Comparison of ENCODE assay signal across 8 cellular contexts in the genomic region with DNA sequence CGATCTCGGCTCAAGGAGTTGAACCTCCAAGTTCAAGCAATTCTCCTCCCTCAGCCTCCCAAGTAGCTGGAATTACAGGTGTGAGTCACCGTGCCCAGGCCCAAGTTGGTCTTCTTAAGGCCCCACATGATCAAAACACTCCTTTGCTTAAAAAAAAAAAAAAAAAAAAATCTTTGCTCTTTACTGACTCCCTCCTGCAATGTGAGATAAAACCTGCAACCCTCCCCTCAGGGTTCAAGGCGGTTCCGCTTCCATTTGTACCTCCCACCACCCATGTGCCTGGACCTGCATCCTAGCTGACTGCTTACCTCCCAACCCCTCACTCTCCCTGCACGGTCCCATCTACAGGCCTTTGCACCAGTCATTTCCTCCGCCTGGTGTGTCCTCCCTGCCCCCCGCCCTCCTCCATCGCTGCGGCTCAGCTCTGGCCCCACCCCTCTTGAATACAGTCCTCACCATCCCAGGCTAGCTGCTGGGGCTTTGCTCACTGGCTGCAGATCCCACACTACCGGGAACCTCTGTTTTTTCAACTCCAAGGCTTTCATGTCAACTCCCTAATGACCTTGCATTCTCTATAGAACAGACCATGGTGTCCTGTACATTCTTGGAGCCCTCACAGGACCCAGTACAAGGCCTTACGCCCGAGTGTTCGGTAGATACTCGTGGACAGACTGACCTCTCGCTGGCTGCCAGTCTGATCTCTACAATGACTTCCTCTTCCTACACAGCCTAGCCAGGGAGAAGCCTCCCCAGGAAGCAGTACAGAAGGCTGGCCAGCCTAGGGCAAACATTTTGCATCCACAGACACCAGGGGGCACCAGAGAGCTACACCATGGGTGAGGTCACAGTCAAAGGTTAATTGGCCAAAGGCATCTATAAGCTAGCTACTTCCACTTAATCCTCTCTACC.
A peak's percentile ranks its signal among the peaks of the same experiment; 100 is the strongest.
DNase-seq lines count a peak whose midpoint lies in the region; ATAC-seq and FAIRE-seq lines count a peak whose summit lies in the region.

No MANE protein-coding gene starts in this region.

- FAIRE-seq in HTR-8/SVneo (lab: Jason Lieb, UNC): peak; percentile 97

- H3K9me3 ChIP-seq in NT2/D1 (ENCODE audit: insufficient read depth, low read length): no peaks in the 10 kb centered on the region

- no peaks in the 10 kb centered on the region for H3K27me3 ChIP-seq in NT2/D1 (ENCODE audit: insufficient read depth, insufficient read length)

- peak overlapping the region; percentile 44 for H3K9ac ChIP-seq in NT2/D1 (ENCODE audit: insufficient read length, low read depth)

- peaks cover 13% of the 10 kb centered on the region for H3K4me1 ChIP-seq in NT2/D1 (ENCODE audit: insufficient read depth, insufficient read length)

- peaks cover 72% of the 10 kb centered on the region for H3K36me3 ChIP-seq in NT2/D1 (ENCODE audit: insufficient read depth, insufficient read length, low read length)

- no peak for ATAC-seq in HG03045 (IDR thresholded peaks at IDR 0.05; ENCODE audit: unreplicated experiment)

- DNase-seq in EL (peak; percentile 78), HTR-8/SVneo (ENCODE audit: insufficient read length, low spot score) (peak; percentile 95), NT2/D1 (ENCODE audit: low read depth, low spot score) (peak; percentile 75), epidermal melanocyte (ENCODE audit: insufficient read length, low spot score) (peak; percentile 93), middle frontal gyrus (ENCODE audit: extremely low spot score, low spot score) (peak; percentile 51)
- peak; percentile 81 for DNase-seq in activated CD8-positive, alpha-beta memory T cell treated with anti-CD3 and anti-CD28 coated beads, Interleukin-2, amount 50 U/mL, for 1 hour (ENCODE audit: extremely low read depth)
- peak; percentile 79 to 83 for DNase-seq in stimulated activated CD8-positive, alpha-beta memory T cell treated with anti-CD3 and anti-CD28 coated beads, Interleukin-2, amount 100 ng/mL, for 48 hours (ENCODE audit: low read depth in 2 of 2)

- no peak overlapping the region for H3K4me3 ChIP-seq in NT2/D1 (ENCODE audit: insufficient read length, low read depth)
